Comparison of ENCODE assay signal across 1 cellular context in the genomic region with DNA sequence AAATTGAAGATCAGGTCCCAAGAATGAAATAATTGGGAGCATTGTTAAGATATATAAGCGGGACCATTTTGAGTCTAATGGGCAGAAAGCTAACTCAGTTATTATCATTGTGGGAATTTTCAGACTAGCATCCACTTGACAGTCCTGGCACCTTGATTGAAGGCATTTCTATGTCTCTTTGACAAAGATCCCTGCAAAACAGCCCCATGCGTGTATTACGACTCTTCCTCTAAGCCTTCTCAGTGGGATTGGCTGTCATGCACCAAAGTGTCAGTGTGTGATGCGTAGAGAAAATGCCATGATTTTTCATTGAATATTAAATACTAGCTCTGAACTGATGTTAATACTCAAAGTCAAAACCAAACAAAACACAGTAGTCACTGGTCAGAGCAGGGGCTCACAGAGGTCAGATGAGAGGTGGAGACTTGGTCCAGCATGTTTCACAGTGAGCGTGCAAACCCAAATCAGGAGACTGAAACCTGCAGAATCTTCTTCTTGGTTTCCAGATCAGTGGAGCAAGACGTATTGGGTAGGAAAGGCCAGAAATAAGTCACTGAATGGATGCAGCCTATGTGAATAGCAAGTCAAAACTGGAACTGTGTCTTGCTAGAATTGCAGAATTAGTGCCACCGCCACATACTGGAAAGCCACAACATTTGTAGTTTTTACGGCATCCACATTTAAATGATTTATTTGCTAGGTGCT.
A peak's percentile ranks its signal among the peaks of the same experiment; 100 is the strongest.
TF ChIP-seq lines count a peak whose summit lies in the region.

No MANE protein-coding gene starts in this region.

TF ChIP-seq in GM12878, 131 proteins besides CTCF, POLR2A, EP300 and RAD21 (continued from another document and continues in another):
- TF ChIP-seq, protein P1, sequence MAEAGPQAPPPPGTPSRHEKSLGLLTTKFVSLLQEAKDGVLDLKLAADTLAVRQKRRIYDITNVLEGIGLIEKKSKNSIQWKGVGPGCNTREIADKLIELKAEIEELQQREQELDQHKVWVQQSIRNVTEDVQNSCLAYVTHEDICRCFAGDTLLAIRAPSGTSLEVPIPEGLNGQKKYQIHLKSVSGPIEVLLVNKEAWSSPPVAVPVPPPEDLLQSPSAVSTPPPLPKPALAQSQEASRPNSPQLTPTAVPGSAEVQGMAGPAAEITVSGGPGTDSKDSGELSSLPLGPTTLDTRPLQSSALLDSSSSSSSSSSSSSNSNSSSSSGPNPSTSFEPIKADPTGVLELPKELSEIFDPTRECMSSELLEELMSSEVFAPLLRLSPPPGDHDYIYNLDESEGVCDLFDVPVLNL (IDR thresholded peaks at IDR 0.05; ENCODE audit: low read depth, low read length): no peak
- TF ChIP-seq EGR1 (IDR thresholded peaks at IDR 0.05; ENCODE audit: borderline replicate concordance in 1 of 2, low read depth in 2 of 2, low read length in 2 of 2) (no peak), ZNF274 (IDR thresholded peaks at IDR 0.05; ENCODE audit: insufficient read depth, insufficient read length) (no peak), RCOR1 (conservative IDR thresholded peaks at IDR 0.05; ENCODE audit: low read depth, low read length) (no peak), RFX5 (IDR thresholded peaks at IDR 0.05; ENCODE audit: low read depth, low read length) (no peak), TAF1 (IDR thresholded peaks at IDR 0.05; ENCODE audit: borderline replicate concordance, low read depth, low read length) (no peak), EZH2 (IDR thresholded peaks at IDR 0.05; ENCODE audit: borderline replicate concordance, control insufficient read depth, low read depth, low read length) (no peak), PAX5 (IDR thresholded peaks at IDR 0.05; ENCODE audit: borderline replicate concordance, low read depth, low read length) (peak; percentile 76; the same call in 1 of the 2 replicates), HDAC6 (IDR thresholded peaks at IDR 0.05; ENCODE audit: unreplicated experiment) (no peak), SRF (IDR thresholded peaks at IDR 0.05; ENCODE audit: low read depth in 2 of 2, low read length in 2 of 2) (no peak), NFIC (IDR thresholded peaks at IDR 0.05; ENCODE audit: low read depth, low read length) (no peak; the same call in 1 of the 2 replicates), ETV6 (conservative IDR thresholded peaks at IDR 0.05 in 1 of 2, IDR thresholded peaks at IDR 0.05 in 1 of 2; ENCODE audit: borderline replicate concordance in 1 of 2, low read depth in 1 of 2) (no peak), CHD4 (IDR thresholded peaks at IDR 0.05) (no peak), ZNF217 (IDR thresholded peaks at IDR 0.05) (no peak), SIX5 (IDR thresholded peaks at IDR 0.05; ENCODE audit: low read depth, low read length, severe bottlenecking) (no peak), ZNF384 (IDR thresholded peaks at IDR 0.05; ENCODE audit: borderline replicate concordance, low read depth, low read length) (no peak), JUNB (IDR thresholded peaks at IDR 0.05) (peak; percentile 24; the same call in 1 of the 2 replicates), FOXK2 (IDR thresholded peaks at IDR 0.05) (no peak), RUNX3 (IDR thresholded peaks at IDR 0.05; ENCODE audit: low read length) (peak; percentile 50), NFXL1 (IDR thresholded peaks at IDR 0.05; ENCODE audit: borderline replicate concordance) (no peak), BACH1 (IDR thresholded peaks at IDR 0.05; ENCODE audit: borderline replicate concordance) (no peak), NR2C2 (IDR thresholded peaks at IDR 0.05; ENCODE audit: borderline replicate concordance, control insufficient read depth, insufficient read length, low read depth) (no peak), CBX3 (IDR thresholded peaks at IDR 0.05; ENCODE audit: borderline replicate concordance, low read depth) (no peak), GABPA (IDR thresholded peaks at IDR 0.05; ENCODE audit: low read depth) (no peak), KLF5 (IDR thresholded peaks at IDR 0.05; ENCODE audit: partially characterized antibody) (no peak), SREBF2 (IDR thresholded peaks at IDR 0.05; ENCODE audit: low read length) (no peak), SREBF1 (IDR thresholded peaks at IDR 0.05; ENCODE audit: low read length) (no peak), HDGF (IDR thresholded peaks at IDR 0.05) (no peak), SMC3 (IDR thresholded peaks at IDR 0.05; ENCODE audit: borderline replicate concordance, low read length) (no peak), ZSCAN29 (IDR thresholded peaks at IDR 0.05) (no peak), MYB (IDR thresholded peaks at IDR 0.05; ENCODE audit: borderline replicate concordance, low read depth, low read length) (no peak), MEF2A (IDR thresholded peaks at IDR 0.05; ENCODE audit: insufficient read depth, low read depth, low read length) (0 out of 2 replicates have a peak, but pooled peaks have one; percentile 31), MTA3 (IDR thresholded peaks at IDR 0.05; ENCODE audit: borderline replicate concordance, low read length) (no peak), IKZF1 (conservative IDR thresholded peaks at IDR 0.05) (no peak)
- TF ChIP-seq, protein P2, sequence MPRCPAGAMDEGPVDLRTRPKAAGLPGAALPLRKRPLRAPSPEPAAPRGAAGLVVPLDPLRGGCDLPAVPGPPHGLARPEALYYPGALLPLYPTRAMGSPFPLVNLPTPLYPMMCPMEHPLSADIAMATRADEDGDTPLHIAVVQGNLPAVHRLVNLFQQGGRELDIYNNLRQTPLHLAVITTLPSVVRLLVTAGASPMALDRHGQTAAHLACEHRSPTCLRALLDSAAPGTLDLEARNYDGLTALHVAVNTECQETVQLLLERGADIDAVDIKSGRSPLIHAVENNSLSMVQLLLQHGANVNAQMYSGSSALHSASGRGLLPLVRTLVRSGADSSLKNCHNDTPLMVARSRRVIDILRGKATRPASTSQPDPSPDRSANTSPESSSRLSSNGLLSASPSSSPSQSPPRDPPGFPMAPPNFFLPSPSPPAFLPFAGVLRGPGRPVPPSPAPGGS (IDR thresholded peaks at IDR 0.05; ENCODE audit: borderline replicate concordance, insufficient read depth, low read depth, low read length, poor library complexity, severe bottlenecking): no peak
- TF ChIP-seq, protein P3, sequence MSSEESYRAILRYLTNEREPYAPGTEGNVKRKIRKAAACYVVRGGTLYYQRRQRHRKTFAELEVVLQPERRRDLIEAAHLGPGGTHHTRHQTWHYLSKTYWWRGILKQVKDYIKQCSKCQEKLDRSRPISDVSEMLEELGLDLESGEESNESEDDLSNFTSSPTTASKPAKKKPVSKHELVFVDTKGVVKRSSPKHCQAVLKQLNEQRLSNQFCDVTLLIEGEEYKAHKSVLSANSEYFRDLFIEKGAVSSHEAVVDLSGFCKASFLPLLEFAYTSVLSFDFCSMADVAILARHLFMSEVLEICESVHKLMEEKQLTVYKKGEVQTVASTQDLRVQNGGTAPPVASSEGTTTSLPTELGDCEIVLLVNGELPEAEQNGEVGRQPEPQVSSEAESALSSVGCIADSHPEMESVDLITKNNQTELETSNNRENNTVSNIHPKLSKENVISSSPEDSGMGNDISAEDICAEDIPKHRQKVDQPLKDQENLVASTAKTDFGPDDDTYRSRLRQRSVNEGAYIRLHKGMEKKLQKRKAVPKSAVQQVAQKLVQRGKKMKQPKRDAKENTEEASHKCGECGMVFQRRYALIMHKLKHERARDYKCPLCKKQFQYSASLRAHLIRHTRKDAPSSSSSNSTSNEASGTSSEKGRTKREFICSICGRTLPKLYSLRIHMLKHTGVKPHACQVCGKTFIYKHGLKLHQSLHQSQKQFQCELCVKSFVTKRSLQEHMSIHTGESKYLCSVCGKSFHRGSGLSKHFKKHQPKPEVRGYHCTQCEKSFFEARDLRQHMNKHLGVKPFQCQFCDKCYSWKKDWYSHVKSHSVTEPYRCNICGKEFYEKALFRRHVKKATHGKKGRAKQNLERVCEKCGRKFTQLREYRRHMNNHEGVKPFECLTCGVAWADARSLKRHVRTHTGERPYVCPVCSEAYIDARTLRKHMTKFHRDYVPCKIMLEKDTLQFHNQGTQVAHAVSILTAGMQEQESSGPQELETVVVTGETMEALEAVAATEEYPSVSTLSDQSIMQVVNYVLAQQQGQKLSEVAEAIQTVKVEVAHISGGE (CRISPR knock-in tag; IDR thresholded peaks at IDR 0.05): no peak
- TF ChIP-seq, protein P4, sequence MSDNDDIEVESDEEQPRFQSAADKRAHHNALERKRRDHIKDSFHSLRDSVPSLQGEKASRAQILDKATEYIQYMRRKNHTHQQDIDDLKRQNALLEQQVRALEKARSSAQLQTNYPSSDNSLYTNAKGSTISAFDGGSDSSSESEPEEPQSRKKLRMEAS (IDR thresholded peaks at IDR 0.05; ENCODE audit: low read depth, low read length): no peak
- TF ChIP-seq, protein P5, sequence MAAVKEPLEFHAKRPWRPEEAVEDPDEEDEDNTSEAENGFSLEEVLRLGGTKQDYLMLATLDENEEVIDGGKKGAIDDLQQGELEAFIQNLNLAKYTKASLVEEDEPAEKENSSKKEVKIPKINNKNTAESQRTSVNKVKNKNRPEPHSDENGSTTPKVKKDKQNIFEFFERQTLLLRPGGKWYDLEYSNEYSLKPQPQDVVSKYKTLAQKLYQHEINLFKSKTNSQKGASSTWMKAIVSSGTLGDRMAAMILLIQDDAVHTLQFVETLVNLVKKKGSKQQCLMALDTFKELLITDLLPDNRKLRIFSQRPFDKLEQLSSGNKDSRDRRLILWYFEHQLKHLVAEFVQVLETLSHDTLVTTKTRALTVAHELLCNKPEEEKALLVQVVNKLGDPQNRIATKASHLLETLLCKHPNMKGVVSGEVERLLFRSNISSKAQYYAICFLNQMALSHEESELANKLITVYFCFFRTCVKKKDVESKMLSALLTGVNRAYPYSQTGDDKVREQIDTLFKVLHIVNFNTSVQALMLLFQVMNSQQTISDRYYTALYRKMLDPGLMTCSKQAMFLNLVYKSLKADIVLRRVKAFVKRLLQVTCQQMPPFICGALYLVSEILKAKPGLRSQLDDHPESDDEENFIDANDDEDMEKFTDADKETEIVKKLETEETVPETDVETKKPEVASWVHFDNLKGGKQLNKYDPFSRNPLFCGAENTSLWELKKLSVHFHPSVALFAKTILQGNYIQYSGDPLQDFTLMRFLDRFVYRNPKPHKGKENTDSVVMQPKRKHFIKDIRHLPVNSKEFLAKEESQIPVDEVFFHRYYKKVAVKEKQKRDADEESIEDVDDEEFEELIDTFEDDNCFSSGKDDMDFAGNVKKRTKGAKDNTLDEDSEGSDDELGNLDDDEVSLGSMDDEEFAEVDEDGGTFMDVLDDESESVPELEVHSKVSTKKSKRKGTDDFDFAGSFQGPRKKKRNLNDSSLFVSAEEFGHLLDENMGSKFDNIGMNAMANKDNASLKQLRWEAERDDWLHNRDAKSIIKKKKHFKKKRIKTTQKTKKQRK (IDR thresholded peaks at IDR 0.05; ENCODE audit: low read depth, low read length): no peak
- TF ChIP-seq, protein P6, sequence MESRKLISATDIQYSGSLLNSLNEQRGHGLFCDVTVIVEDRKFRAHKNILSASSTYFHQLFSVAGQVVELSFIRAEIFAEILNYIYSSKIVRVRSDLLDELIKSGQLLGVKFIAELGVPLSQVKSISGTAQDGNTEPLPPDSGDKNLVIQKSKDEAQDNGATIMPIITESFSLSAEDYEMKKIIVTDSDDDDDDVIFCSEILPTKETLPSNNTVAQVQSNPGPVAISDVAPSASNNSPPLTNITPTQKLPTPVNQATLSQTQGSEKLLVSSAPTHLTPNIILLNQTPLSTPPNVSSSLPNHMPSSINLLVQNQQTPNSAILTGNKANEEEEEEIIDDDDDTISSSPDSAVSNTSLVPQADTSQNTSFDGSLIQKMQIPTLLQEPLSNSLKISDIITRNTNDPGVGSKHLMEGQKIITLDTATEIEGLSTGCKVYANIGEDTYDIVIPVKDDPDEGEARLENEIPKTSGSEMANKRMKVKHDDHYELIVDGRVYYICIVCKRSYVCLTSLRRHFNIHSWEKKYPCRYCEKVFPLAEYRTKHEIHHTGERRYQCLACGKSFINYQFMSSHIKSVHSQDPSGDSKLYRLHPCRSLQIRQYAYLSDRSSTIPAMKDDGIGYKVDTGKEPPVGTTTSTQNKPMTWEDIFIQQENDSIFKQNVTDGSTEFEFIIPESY (IDR thresholded peaks at IDR 0.05): no peak
- TF ChIP-seq, protein P7, sequence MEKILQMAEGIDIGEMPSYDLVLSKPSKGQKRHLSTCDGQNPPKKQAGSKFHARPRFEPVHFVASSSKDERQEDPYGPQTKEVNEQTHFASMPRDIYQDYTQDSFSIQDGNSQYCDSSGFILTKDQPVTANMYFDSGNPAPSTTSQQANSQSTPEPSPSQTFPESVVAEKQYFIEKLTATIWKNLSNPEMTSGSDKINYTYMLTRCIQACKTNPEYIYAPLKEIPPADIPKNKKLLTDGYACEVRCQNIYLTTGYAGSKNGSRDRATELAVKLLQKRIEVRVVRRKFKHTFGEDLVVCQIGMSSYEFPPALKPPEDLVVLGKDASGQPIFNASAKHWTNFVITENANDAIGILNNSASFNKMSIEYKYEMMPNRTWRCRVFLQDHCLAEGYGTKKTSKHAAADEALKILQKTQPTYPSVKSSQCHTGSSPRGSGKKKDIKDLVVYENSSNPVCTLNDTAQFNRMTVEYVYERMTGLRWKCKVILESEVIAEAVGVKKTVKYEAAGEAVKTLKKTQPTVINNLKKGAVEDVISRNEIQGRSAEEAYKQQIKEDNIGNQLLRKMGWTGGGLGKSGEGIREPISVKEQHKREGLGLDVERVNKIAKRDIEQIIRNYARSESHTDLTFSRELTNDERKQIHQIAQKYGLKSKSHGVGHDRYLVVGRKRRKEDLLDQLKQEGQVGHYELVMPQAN (conservative IDR thresholded peaks at IDR 0.05): no peak
- TF ChIP-seq, protein P8, sequence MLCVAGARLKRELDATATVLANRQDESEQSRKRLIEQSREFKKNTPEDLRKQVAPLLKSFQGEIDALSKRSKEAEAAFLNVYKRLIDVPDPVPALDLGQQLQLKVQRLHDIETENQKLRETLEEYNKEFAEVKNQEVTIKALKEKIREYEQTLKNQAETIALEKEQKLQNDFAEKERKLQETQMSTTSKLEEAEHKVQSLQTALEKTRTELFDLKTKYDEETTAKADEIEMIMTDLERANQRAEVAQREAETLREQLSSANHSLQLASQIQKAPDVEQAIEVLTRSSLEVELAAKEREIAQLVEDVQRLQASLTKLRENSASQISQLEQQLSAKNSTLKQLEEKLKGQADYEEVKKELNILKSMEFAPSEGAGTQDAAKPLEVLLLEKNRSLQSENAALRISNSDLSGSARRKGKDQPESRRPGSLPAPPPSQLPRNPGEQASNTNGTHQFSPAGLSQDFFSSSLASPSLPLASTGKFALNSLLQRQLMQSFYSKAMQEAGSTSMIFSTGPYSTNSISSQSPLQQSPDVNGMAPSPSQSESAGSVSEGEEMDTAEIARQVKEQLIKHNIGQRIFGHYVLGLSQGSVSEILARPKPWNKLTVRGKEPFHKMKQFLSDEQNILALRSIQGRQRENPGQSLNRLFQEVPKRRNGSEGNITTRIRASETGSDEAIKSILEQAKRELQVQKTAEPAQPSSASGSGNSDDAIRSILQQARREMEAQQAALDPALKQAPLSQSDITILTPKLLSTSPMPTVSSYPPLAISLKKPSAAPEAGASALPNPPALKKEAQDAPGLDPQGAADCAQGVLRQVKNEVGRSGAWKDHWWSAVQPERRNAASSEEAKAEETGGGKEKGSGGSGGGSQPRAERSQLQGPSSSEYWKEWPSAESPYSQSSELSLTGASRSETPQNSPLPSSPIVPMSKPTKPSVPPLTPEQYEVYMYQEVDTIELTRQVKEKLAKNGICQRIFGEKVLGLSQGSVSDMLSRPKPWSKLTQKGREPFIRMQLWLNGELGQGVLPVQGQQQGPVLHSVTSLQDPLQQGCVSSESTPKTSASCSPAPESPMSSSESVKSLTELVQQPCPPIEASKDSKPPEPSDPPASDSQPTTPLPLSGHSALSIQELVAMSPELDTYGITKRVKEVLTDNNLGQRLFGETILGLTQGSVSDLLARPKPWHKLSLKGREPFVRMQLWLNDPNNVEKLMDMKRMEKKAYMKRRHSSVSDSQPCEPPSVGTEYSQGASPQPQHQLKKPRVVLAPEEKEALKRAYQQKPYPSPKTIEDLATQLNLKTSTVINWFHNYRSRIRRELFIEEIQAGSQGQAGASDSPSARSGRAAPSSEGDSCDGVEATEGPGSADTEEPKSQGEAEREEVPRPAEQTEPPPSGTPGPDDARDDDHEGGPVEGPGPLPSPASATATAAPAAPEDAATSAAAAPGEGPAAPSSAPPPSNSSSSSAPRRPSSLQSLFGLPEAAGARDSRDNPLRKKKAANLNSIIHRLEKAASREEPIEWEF (IDR thresholded peaks at IDR 0.05; ENCODE audit: insufficient replicate concordance, low read depth, low read length): no peak
